ENCODE assay signal across 25 cellular contexts in the genomic region with DNA sequence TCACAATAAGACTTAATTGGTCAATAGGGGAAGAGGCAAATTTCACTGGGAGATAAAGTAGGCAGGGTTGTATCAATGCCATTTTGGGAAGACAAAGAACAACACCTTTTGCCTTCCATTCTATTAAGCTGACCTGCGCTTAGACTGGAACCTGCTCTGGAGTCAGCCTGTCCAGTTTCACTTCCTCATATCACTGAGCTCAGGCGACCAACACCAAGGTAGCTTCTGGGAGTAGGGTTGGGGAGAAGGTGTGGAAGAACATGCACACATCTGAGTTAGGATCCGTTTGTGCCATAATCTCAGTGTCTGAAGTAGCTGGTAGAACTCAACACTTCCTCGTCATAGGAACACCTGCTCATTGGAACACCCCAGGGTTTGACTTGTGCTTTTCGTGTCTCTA.
"Had no signal": no experiment of that assay in that cellular context is flagged by ENCODE, and none has a peak within 500 bp of the region (broad histone marks: within the 10 kb centered on the region; RNA-seq: fewer than 3 reads in every experiment).

No MANE protein-coding gene starts in this region.

- H3K36me3 ChIP-seq: breast epithelium, gastrocnemius medialis, left ventricle myocardium inferior, stomach, thyroid gland, upper lobe of left lung, vagina had no signal

- H3K27me3 ChIP-seq: breast epithelium, gastrocnemius medialis, stomach, thyroid gland, upper lobe of left lung, vagina had no signal

- H3K27ac ChIP-seq: breast epithelium, epithelial cell of prostate, gastrocnemius medialis, left ventricle myocardium inferior, stomach, thyroid gland, upper lobe of left lung, vagina had no signal

- H3K4me3 ChIP-seq: breast epithelium, gastrocnemius medialis, left ventricle myocardium inferior, mucosa of descending colon, stomach, thyroid gland, upper lobe of left lung, vagina had no signal

- H3K9me3 ChIP-seq: breast epithelium, gastrocnemius medialis, left ventricle myocardium inferior, stomach, thyroid gland, upper lobe of left lung, vagina had no signal

- H3K4me1 ChIP-seq: breast epithelium, gastrocnemius medialis, left ventricle myocardium inferior, stomach, thyroid gland, upper lobe of left lung, vagina had no signal

- DNase-seq: activated CD4-positive, alpha-beta T cell treated with anti-CD3 and anti-CD28 coated beads for 36 hours; activated CD4-positive, CD25-positive, alpha-beta regulatory T cell; activated CD8-positive, alpha-beta memory T cell treated with anti-CD3 and anti-CD28 coated beads, Interleukin-2, amount 10 ng/mL, durations not matched to agents 7 days and 5 days; activated CD8-positive, alpha-beta T cell treated with anti-CD3 and anti-CD28 coated beads, Interleukin-2, amount 10 ng/mL, durations not matched to agents 7 days and 5 days; activated naive CD4-positive, alpha-beta T cell; activated T-cell treated with anti-CD3 and anti-CD28 coated beads, Interleukin-2, amount 50 U/mL, for 48 hours; dermis blood vessel endothelial cell; effector CD4-positive, alpha-beta T cell; gastrocnemius medialis; glutamatergic neuron; islet precursor cell; left ventricle myocardium inferior; mucosa of descending colon; posterior cingulate gyrus; right cardiac atrium; stimulated activated CD4-positive, alpha-beta T cell treated with anti-CD3 and anti-CD28 coated beads, Interleukin-15, amount 100 ng/mL, for 24 hours; stimulated activated CD4-positive, alpha-beta T cell treated with anti-CD3 and anti-CD28 coated beads, Interleukin-2, amount 100 ng/mL, for 24 hours; stimulated activated naive B cell treated with anti-CD40 and anti-IgM and Interleukin-4, amounts not matched to agents 10 μg/mL and 1 μg/mL and 100 μg/mL, for 72 hours; stomach; thyroid gland; upper lobe of left lung had no signal

- ATAC-seq: activated CD4-positive, alpha-beta T cell treated with anti-CD3 and anti-CD28 coated beads for 36 hours; activated CD8-positive, alpha-beta memory T cell treated with anti-CD3 and anti-CD28 coated beads, Interleukin-2, amount 10 ng/mL, durations not matched to agents 7 days and 5 days; activated CD8-positive, alpha-beta T cell treated with anti-CD3 and anti-CD28 coated beads, Interleukin-2, amount 10 ng/mL, durations not matched to agents 7 days and 5 days; activated naive CD4-positive, alpha-beta T cell treated with anti-CD3 and anti-CD28 coated beads, Interleukin-2, amount 50 U/mL, for 72 hours; gastrocnemius medialis; mucosa of descending colon; right cardiac atrium; stimulated activated naive B cell treated with anti-CD40 and anti-IgM and Interleukin-4, amounts not matched to agents 10 μg/mL and 1 μg/mL and 100 μg/mL, for 72 hours had no signal
